In the genomic region with DNA sequence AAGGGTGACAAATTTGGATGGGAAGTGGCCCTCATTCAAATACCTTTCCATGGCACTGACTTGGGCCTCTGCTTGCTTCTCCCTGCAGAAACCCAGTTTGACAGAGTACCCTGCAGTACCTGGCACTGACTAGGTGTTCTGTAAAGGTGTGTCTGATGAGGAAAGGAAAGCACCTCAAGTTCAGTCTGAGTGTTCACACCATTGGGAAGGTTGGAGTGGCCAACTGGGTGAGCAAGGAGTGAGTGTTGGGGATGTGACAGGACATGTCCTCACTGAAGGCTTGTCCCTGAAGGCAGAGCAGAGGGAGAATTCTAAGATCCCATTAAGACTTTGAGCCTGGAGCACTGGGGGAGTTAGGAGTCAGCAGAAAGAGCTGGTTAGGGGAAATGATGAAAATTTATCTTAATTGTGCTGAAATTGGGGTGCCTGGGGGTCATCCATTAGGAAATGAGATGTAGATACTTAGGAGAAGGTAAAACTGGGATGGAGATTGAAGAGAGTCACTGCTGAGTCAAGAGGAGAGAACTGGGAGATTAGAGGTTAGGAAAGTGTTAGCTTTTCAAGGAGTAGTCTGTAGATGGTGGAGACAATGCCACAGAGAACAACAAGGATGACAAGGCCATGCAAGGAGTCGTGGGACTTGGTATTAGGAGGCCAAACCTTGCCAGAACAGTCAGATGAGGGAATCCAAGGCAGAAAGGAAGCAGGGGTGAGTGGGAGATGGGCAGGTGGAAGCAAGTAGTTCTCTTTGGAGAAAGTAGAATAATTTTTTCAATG, we compare ENCODE assay signal across 1 cellular context.
TF ChIP-seq lines count a peak whose summit lies in the region.

No MANE protein-coding gene starts in this region.

TF ChIP-seq in H1, 55 proteins besides CTCF, POLR2A, EP300 and RAD21:
- TF ChIP-seq TBP (IDR thresholded peaks at IDR 0.05; ENCODE audit: low read depth, low read length): no peak
- no peak for TF ChIP-seq TEAD4 (IDR thresholded peaks at IDR 0.05; ENCODE audit: low read depth, low read length)
- TF ChIP-seq GTF2F1 (IDR thresholded peaks at IDR 0.05; ENCODE audit: borderline replicate concordance, low read depth, low read length): no peak
- TF ChIP-seq SIRT6 (IDR thresholded peaks at IDR 0.05; ENCODE audit: low read length): no peak
- no peak for TF ChIP-seq SP4 (IDR thresholded peaks at IDR 0.05; ENCODE audit: low read length)
TF ChIP-seq in H1: peak in this region for 0.
